In genomic region chr4:38671594-38671943, GRCh38 we compare ENCODE assay signal across 10 cellular contexts. TPM values are rescaled to one million over a fixed set of nuclear protein-coding genes. Genes with fewer than 3 reads are reported as not detected.
DNase-seq lines count a peak whose midpoint lies in the region; ATAC-seq, FAIRE-seq and TF ChIP-seq lines count a peak whose summit lies in the region.
"Had no signal": no experiment of that assay in that cellular context is flagged by ENCODE, and none has a peak within 500 bp of the region (broad histone marks: within the 10 kb centered on the region; RNA-seq: fewer than 3 reads in every experiment).

No MANE protein-coding gene starts in this region.

- H3K4me1 Mint-ChIP-seq in activated naive CD8-positive, alpha-beta T cell treated with anti-CD3 and anti-CD28 coated beads for 36 hours: peaks cover 84% of the 10 kb centered on the region
- H3K4me1 Mint-ChIP-seq in stimulated activated naive CD8-positive, alpha-beta T cell treated with anti-CD3 and anti-CD28 coated beads, Interleukin-15, amount 100 ng/mL, for 72 hours: peaks cover 84% of the 10 kb centered on the region

- TF ChIP-seq CTCF in HEK293 (tag by site-specific recombination; IDR thresholded peaks at IDR 0.05): no peak
- no peak for TF ChIP-seq CTCF in HepG2 (CRISPR knock-in tag; IDR thresholded peaks at IDR 0.05)

- TF ChIP-seq EP300 in HepG2 (IDR thresholded peaks at IDR 0.05; ENCODE audit: low read depth in 2 of 2, low read length in 2 of 2) (no peak), HepG2 (CRISPR knock-in tag; IDR thresholded peaks at IDR 0.05; ENCODE audit: borderline replicate concordance) (no peak)

- H3K9me3 ChIP-seq in HEK293 (ENCODE audit: control insufficient read depth, insufficient read depth, low read depth, low read length): no peaks in the 10 kb centered on the region
- H3K9me3 ChIP-seq in HepG2 (ENCODE audit: low read length): no peaks in the 10 kb centered on the region
- H3K9me3 ChIP-seq: HAP-1 had no signal

- DNase-seq in activated naive CD8-positive, alpha-beta T cell treated with anti-CD3 and anti-CD28 coated beads for 36 hours: peak; percentile 27
- DNase-seq in HepG2 (ENCODE audit: low spot score) (no peak), anterior cingulate cortex (lab: John Stamatoyannopoulos, UW) (no peak), HuH-7.5 (ENCODE audit: low spot score) (no peak)
- DNase-seq in stimulated activated naive CD8-positive, alpha-beta T cell treated with anti-CD3 and anti-CD28 coated beads, Interleukin-15, amount 100 ng/mL, for 72 hours: peak in 1 of 2 donors; percentile 54
- DNase-seq: activated CD8-positive, alpha-beta memory T cell treated with anti-CD3 and anti-CD28 coated beads, Interleukin-2, amount 50 U/mL, for 4 hours had no signal

- H3K27ac Mint-ChIP-seq in activated naive CD8-positive, alpha-beta T cell treated with anti-CD3 and anti-CD28 coated beads for 36 hours: peak overlapping the region; percentile 83
- H3K27ac Mint-ChIP-seq in stimulated activated naive CD8-positive, alpha-beta T cell treated with anti-CD3 and anti-CD28 coated beads, Interleukin-15, amount 100 ng/mL, for 72 hours: peak overlapping the region; percentile 66 to 87

- POLR2A ChIA-PET in HEK293 (lab: Yijun Ruan, JAX): no interaction called here
- POLR2A ChIA-PET in HepG2 (lab: Yijun Ruan, JAX): interaction anchor here (1.1 to 1.5 kb wide), 3 partner anchors 60 to 539 kb away, joined by 3 to 5 read pairs (median 3); no protein-coding TSS in a partner anchor

- H3K36me3 ChIP-seq in HEK293 (ENCODE audit: control insufficient read depth in 2 of 2, insufficient read depth in 1 of 2, low read length in 2 of 2): no peaks in the 10 kb centered on the region
- H3K36me3 ChIP-seq in HepG2 (replicated peaks in 1 of 2; ENCODE audit: control insufficient read depth in 1 of 2, insufficient read depth in 2 of 2, low read length in 2 of 2): peaks cover 0 to 1% of the 10 kb centered on the region in 2 experiments; a peak in 3 of 5 replicates
- H3K36me3 ChIP-seq: HAP-1 had no signal

- FAIRE-seq in HepG2 (lab: Jason Lieb, UNC): no peak

- in situ Hi-C loops in HepG2 (cut with HindIII; ENCODE audit: extremely low pct_ligation_motif_present, low pct_unique_long_range_greater_than_20kb): loop anchor here (5.0 kb wide), 3 partner anchors 354 to 594 kb away; no protein-coding TSS in a partner anchor

- ATAC-seq in HepG2 (no peak), esophagus mucosa (no peak)
- peak; percentile 48 for ATAC-seq in stimulated activated naive CD8-positive, alpha-beta T cell treated with anti-CD3 and anti-CD28 coated beads, Interleukin-15, amount 100 ng/mL, for 72 hours

- no peaks in the 10 kb centered on the region for H3K27me3 Mint-ChIP-seq in activated naive CD8-positive, alpha-beta T cell treated with anti-CD3 and anti-CD28 coated beads for 36 hours
- no peaks in the 10 kb centered on the region for H3K27me3 Mint-ChIP-seq in stimulated activated naive CD8-positive, alpha-beta T cell treated with anti-CD3 and anti-CD28 coated beads, Interleukin-15, amount 100 ng/mL, for 72 hours

- TF ChIP-seq RAD21 in HepG2 (CRISPR knock-in tag; IDR thresholded peaks at IDR 0.05): no peak

- H3K4me3 Mint-ChIP-seq in activated naive CD8-positive, alpha-beta T cell treated with anti-CD3 and anti-CD28 coated beads for 36 hours: peak overlapping the region; percentile 66
- H3K4me3 Mint-ChIP-seq in stimulated activated naive CD8-positive, alpha-beta T cell treated with anti-CD3 and anti-CD28 coated beads, Interleukin-15, amount 100 ng/mL, for 72 hours: peak overlapping the region; percentile 41 to 67

- H3K4me2 ChIP-seq in HepG2 (ENCODE audit: low read depth, low read length): peak overlapping the region; percentile 81
- H3K4me2 ChIP-seq: KMS-11 had no signal

- H3K9me3 Mint-ChIP-seq in activated naive CD8-positive, alpha-beta T cell treated with anti-CD3 and anti-CD28 coated beads for 36 hours: no peaks in the 10 kb centered on the region
- H3K9me3 Mint-ChIP-seq in stimulated activated naive CD8-positive, alpha-beta T cell treated with anti-CD3 and anti-CD28 coated beads, Interleukin-15, amount 100 ng/mL, for 72 hours: no peaks in the 10 kb centered on the region

- no peak for TF ChIP-seq POLR2A in HepG2 (IDR thresholded peaks at IDR 0.05; ENCODE audit: insufficient read depth in 1 of 2, low read depth in 2 of 2, low read length in 2 of 2)

- intact Hi-C loops in HepG2 (cut with micrococcal nuclease; ENCODE audit: unreplicated experiment): loop anchor here (5.0 to 10.0 kb wide), 2 partner anchors 247 to 284 kb away; no protein-coding TSS in a partner anchor

- 61% methylated on average over 5 of the region's 5 CpGs for WGBS in HepG2 (ENCODE audit: low lambda C conversion rate)

- no peak overlapping the region for H2AFZ ChIP-seq in HepG2 (ENCODE audit: low read length)

- CTCF ChIA-PET in HEK293 (lab: Yijun Ruan, JAX) (interaction anchor here (0.6 kb wide), 1 partner anchor 12 kb away, joined by 4 read pairs; no protein-coding TSS in a partner anchor), HepG2 (lab: Yijun Ruan, JAX; ENCODE audit: low intra/inter-chr PET ratio, low total read pairs) (no interaction called here)

- peaks cover 17% of the 10 kb centered on the region for H3K4me1 ChIP-seq in HEK293 (ENCODE audit: control insufficient read depth, insufficient read depth, low read length)
- H3K4me1 ChIP-seq in HepG2 (ENCODE audit: insufficient read depth, low read length): peaks cover 84% of the 10 kb centered on the region

- H3K9ac ChIP-seq in HepG2 (ENCODE audit: insufficient read depth, low read depth, low read length): peak overlapping the region; percentile 60
- H3K9ac ChIP-seq: KMS-11 had no signal

- peaks cover 97% of the 10 kb centered on the region for H3K79me2 ChIP-seq in HepG2 (ENCODE audit: insufficient read depth, low read length)

- H3K4me3 ChIP-seq in HEK293 (ENCODE audit: low read depth, low read length) (no peak overlapping the region), HepG2 (replicated peaks in 1 of 3; ENCODE audit: insufficient read depth in 1 of 3, low read depth in 2 of 3, low read length in 3 of 3) (peak overlapping the region; percentile 18 to 55 (median 22); a peak in 4 of 6 replicates)
- H3K4me3 ChIP-seq: HAP-1 had no signal

- BruUV-seq in HepG2 (replicated peaks; lab: Mats Ljungman, UMichigan): no TSS peak

- H4K20me1 ChIP-seq in HepG2 (ENCODE audit: insufficient read depth, low read length): peaks cover 21% of the 10 kb centered on the region

- no peaks in the 10 kb centered on the region for H3K27me3 ChIP-seq in HepG2 (ENCODE audit: control insufficient read depth in 1 of 2, insufficient read depth in 2 of 2, low read length in 2 of 2)

- H3K36me3 Mint-ChIP-seq in activated naive CD8-positive, alpha-beta T cell treated with anti-CD3 and anti-CD28 coated beads for 36 hours: peaks cover 1% of the 10 kb centered on the region

- H3K27ac ChIP-seq in HEK293 (ENCODE audit: extremely low read depth, low read depth, low read length): no peak overlapping the region
- peak overlapping the region; percentile 78 for H3K27ac ChIP-seq in HepG2 (ENCODE audit: extremely low read length, insufficient read depth, low read length)
- H3K27ac ChIP-seq: KMS-11 had no signal

TF ChIP-seq in HEK293, 187 proteins besides CTCF, POLR2A, EP300 and RAD21 (continues in another document):
- TF ChIP-seq ZNF792 (tag by site-specific recombination; IDR thresholded peaks at IDR 0.05): no peak
- TF ChIP-seq ZNF248 (tag by site-specific recombination; IDR thresholded peaks at IDR 0.05): no peak
- TF ChIP-seq ZNF626 (tag by site-specific recombination; IDR thresholded peaks at IDR 0.05): no peak
- TF ChIP-seq ZNF341 (tag by site-specific recombination; IDR thresholded peaks at IDR 0.05; ENCODE audit: low read depth): no peak
- TF ChIP-seq SP2 (tag by site-specific recombination; IDR thresholded peaks at IDR 0.05): no peak
- TF ChIP-seq ZBTB17 (tag by site-specific recombination; IDR thresholded peaks at IDR 0.05): no peak
- peak; percentile 81; the same call in 1 of the 2 replicates for TF ChIP-seq ZNF768 (tag by site-specific recombination; IDR thresholded peaks at IDR 0.05)

RNA-seq across cellular contexts. Expression of gene KLF3, which starts 7.6 kb away (rescaled TPM):
- 10 to 100 TPM; 10.0 to 10.4 TPM for total RNA-seq in activated naive CD8-positive, alpha-beta T cell treated with anti-CD3 and anti-CD28 coated beads for 36 hours
- total RNA-seq in HepG2 (2016; rRNA removed; fragmentation: Illumina TruSeq; extraction: Trizol) (29.1 and 45.2 TPM in 2 replicates), esophagus mucosa (77.8 TPM)
- 5.0 and 6.9 TPM in 2 replicates for total RNA-seq in HepG2 (2016; cell fraction: cytosol; rRNA removed; fragmentation: Illumina TruSeq; extraction: Trizol; ENCODE audit: low read depth)
- 29.1 and 39.1 TPM in 2 replicates for total RNA-seq in HepG2 (2016; cell fraction: insoluble cytoplasmic fraction; rRNA removed; fragmentation: Illumina TruSeq; extraction: Trizol)
- total RNA-seq in HepG2 (2016; cell fraction: membrane; rRNA removed; fragmentation: Illumina TruSeq; extraction: Trizol): 27.0 and 29.9 TPM in 2 replicates
- total RNA-seq in HepG2 (2016; cell fraction: nucleus; rRNA removed; fragmentation: Illumina TruSeq; extraction: Trizol): 38.1 and 42.0 TPM in 2 replicates
- polyA plus RNA-seq in HepG2 (2011; rRNA removed): 32.2 and 37.8 TPM in 2 replicates
- polyA plus RNA-seq in HepG2 (2011; cell fraction: cytosol; rRNA removed): 23.4 and 26.9 TPM in 2 replicates
- polyA plus RNA-seq in HepG2 (2011; cell fraction: nucleus; rRNA removed): 34.9 and 36.5 TPM in 2 replicates
- 35.9 and 36.8 TPM in 2 replicates for polyA plus RNA-seq in HepG2 (2012)
- 12.2 and 13.0 TPM in 2 replicates for polyA plus RNA-seq in HepG2 (2016; cell fraction: cytosol; fragmentation: Illumina TruSeq; extraction: Trizol; ENCODE audit: low read depth)
- 46.7 and 48.9 TPM in 2 replicates for polyA plus RNA-seq in HepG2 (2016; cell fraction: insoluble cytoplasmic fraction; fragmentation: Illumina TruSeq; extraction: Trizol; ENCODE audit: low read depth)
- polyA plus RNA-seq in HepG2 (2016; cell fraction: membrane; fragmentation: Illumina TruSeq; extraction: Trizol; ENCODE audit: low read depth): 28.6 and 30.0 TPM in 2 replicates
- 40.1 and 41.8 TPM in 2 replicates for polyA plus RNA-seq in HepG2 (2016; cell fraction: nucleus; fragmentation: Illumina TruSeq; extraction: Trizol; ENCODE audit: insufficient read depth, low read depth)
- 23.8 and 59.2 TPM in 2 replicates for polyA minus RNA-seq in HepG2 (2011; rRNA and poly(A)+ RNA removed; ENCODE audit: low replicate concordance)
- 32.1 and 36.4 TPM in 2 replicates for polyA minus RNA-seq in HepG2 (2011; cell fraction: cytosol; rRNA and poly(A)+ RNA removed)
- polyA minus RNA-seq in HepG2 (2011; cell fraction: nucleus; rRNA and poly(A)+ RNA removed): 148 and 153 TPM in 2 replicates

Comparison
In these comparisons a context has a peak if more than half of its experiments do, and no peak if none do; other contexts are left out.
1. Of the 63 proteins assayed by ChIP-seq in both HepG2 and HEK293: peak only in HepG2: ZBTB7A; only in HEK293: none; in both: ZNF768; in neither: 61.